1 cellular context compared by ENCODE assay signal in genomic region chr11:108562746-108563581, GRCh38.
TF ChIP-seq lines count a peak whose summit lies in the region.

No MANE protein-coding gene starts in this region.

TF ChIP-seq in K562, 482 proteins besides CTCF, POLR2A, EP300 and RAD21 (continued from another document):
- TF ChIP-seq ZNF398 (CRISPR knock-in tag; IDR thresholded peaks at IDR 0.05) (no peak), ZNF780A (CRISPR knock-in tag; IDR thresholded peaks at IDR 0.05) (no peak), PKNOX1 (IDR thresholded peaks at IDR 0.05) (peak; percentile 82)
